ENCODE assay signal across 8 cellular contexts in the genomic region with DNA sequence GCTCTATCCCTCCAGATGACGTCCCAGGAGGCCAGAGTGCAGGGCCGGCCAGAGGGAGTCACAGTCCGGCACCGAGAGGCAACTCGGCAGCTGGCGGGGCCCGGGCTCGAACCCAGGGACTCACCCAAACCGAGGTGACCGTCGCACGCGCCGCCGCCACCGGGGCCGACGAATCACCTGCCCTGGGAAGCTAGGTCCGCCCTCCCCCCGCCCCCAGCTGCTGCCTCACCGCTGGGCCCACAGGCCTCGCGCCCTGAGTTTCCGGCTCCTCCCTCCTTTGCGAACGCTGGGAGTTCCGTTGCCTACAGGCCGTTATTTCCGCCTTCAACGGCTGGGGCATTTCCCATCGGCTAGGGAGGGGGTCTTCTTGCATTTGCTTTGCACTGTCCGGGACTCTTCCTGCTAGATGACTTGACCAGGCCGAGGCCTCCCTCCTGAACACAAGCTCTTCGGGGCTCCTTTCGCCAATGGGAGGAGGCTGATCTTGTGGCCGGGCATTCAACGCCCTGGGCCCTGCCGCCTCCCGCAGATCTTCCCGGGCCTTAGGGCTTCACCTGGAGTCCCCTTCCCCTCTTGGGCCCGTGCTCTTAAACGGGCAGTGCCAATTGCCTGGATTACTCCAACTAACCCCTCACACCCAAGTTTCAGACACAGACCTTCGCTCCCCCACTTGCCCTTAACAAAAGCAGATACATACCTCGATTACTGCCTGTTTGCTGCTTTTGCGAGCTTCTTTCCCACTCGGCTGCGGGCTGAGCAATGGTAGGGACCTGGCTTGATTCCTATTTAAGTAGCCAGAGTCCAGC. TPM values are rescaled to one million over a fixed set of nuclear protein-coding genes. Genes with fewer than 3 reads are reported as not detected.
DNase-seq lines count a peak whose midpoint lies in the region; ATAC-seq and TF ChIP-seq lines count a peak whose summit lies in the region.

TSS of gene SNUPN (minus strand) at position 184 of the 806 bp plus-strand sequence. CDS start 4,674 bp downstream, outside the sequence.

- H3K27ac Mint-ChIP-seq in endodermal cell, result peak within 1 kb of the TSS; percentile 96

- H3K27me3 ChIP-seq in OCI-LY1 (ENCODE audit: insufficient read depth, low read length), result no peaks in the 10 kb centered on the region
- H3K27me3 ChIP-seq in endodermal cell (ENCODE audit: control insufficient read depth, insufficient read depth, low read length, poor library complexity, severe bottlenecking), result no peaks in the 10 kb centered on the region

- H3K9me3 ChIP-seq in OCI-LY1 (ENCODE audit: low read length) (no peaks in the 10 kb centered on the region), endodermal cell (ENCODE audit: control insufficient read depth, low read length) (no peaks in the 10 kb centered on the region)

- TF ChIP-seq CTCF in OCI-LY1 (IDR thresholded peaks at IDR 0.05; ENCODE audit: low read length) (no peak), endodermal cell (conservative IDR thresholded peaks at IDR 0.05) (no peak)

- H3K9me2 ChIP-seq in OCI-LY1 (ENCODE audit: low read depth, low read length), result no peaks in the 10 kb centered on the region

- H3K4me3 ChIP-seq in OCI-LY1 (ENCODE audit: low read depth, low read length, poor library complexity, severe bottlenecking), result peak within 1 kb of the TSS; percentile 98
- peak within 1 kb of the TSS; percentile 84 for H3K4me3 ChIP-seq in endodermal cell (ENCODE audit: low read length)

- H3K9ac ChIP-seq in OCI-LY1 (ENCODE audit: low read length) (peak within 1 kb of the TSS; percentile 100), endodermal cell (ENCODE audit: extremely low read depth, low read length, poor library complexity, severe bottlenecking) (peak within 1 kb of the TSS; percentile 87)

- DNase-seq in CMK (ENCODE audit: low read depth), result peak; percentile 96
- DNase-seq in HUDEP-2 (lab: John Stamatoyannopoulos, UW; ENCODE audit: unreplicated experiment in 76 of 76), result peak in 75 of 76 experiments; percentile 63 to 94 (median 87)
- peak; percentile 86 for DNase-seq in activated CD8-positive, alpha-beta memory T cell treated with anti-CD3 and anti-CD28 coated beads, Interleukin-2, amount 50 U/mL, for 24 hours (ENCODE audit: extremely low read depth)
- peak; percentile 99 for DNase-seq in endodermal cell
- DNase-seq in mesenteric fat pad (ENCODE audit: low spot score), result peak; percentile 98
- DNase-seq in stimulated activated CD8-positive, alpha-beta memory T cell treated with anti-CD3 and anti-CD28 coated beads, Interleukin-15, amount 100 ng/mL, for 24 hours (ENCODE audit: low read depth), result peak; percentile 82

- 3 to 6% methylated on average over 21 to 47 of the region's 47 CpGs for WGBS in endodermal cell (ENCODE audit: insufficient coverage in 1 of 2, insufficient read length in 1 of 2), 2 experiments

- peak within 1 kb of the TSS; percentile 91 for H3K4me2 ChIP-seq in OCI-LY1 (ENCODE audit: low read length)

- H3K79me2 ChIP-seq in OCI-LY1 (ENCODE audit: insufficient read depth, low read length), result no peaks in the 10 kb centered on the region

- H3K4me1 ChIP-seq in OCI-LY1 (ENCODE audit: insufficient read depth, low read length, severe bottlenecking) (peaks cover 23% of the 10 kb centered on the region), endodermal cell (ENCODE audit: control insufficient read depth, insufficient read depth, low read length) (no peaks in the 10 kb centered on the region)

- peak within 1 kb of the TSS; percentile 96 for H3K27ac ChIP-seq in OCI-LY1 (ENCODE audit: low read depth, low read length, poor library complexity, severe bottlenecking)
- H3K27ac ChIP-seq in endodermal cell (ENCODE audit: low read depth, low read length), result peak within 1 kb of the TSS; percentile 90

- peak within 1 kb of the TSS; percentile 78; the same call in 1 of the 2 replicates for H2AFZ ChIP-seq in OCI-LY1 (ENCODE audit: low read length)

- no peaks in the 10 kb centered on the region for H3F3A ChIP-seq in OCI-LY1 (ENCODE audit: insufficient read depth, low read length)

- H4K20me1 ChIP-seq in OCI-LY1 (ENCODE audit: insufficient read depth, low read length), result no peaks in the 10 kb centered on the region

- H3K27me3 Mint-ChIP-seq in endodermal cell (ENCODE audit: insufficient read depth), result no peaks in the 10 kb centered on the region

- H3K36me3 Mint-ChIP-seq in endodermal cell (ENCODE audit: low read depth), result peaks cover 6% of the 10 kb centered on the region

- H3K36me3 ChIP-seq in OCI-LY1 (ENCODE audit: insufficient read depth, low read length) (peaks cover 4% of the 10 kb centered on the region; the same call in 1 of the 2 replicates), endodermal cell (ENCODE audit: control insufficient read depth, insufficient read depth, low read length) (peaks cover 3% of the 10 kb centered on the region)

- peak; percentile 78 for ATAC-seq in GM21360 (IDR thresholded peaks at IDR 0.05; ENCODE audit: unreplicated experiment)

- peak within 1 kb of the TSS; percentile 85 for H3K4me3 Mint-ChIP-seq in endodermal cell

- peaks cover 9% of the 10 kb centered on the region for H3K4me1 Mint-ChIP-seq in endodermal cell

- H3K9me3 Mint-ChIP-seq in endodermal cell, result no peaks in the 10 kb centered on the region

RNA-seq across cellular contexts. Expression of gene SNUPN, which starts in this region (rescaled TPM):
- 10 to 100 TPM; 17.2 to 26.4 TPM for total RNA-seq in endodermal cell
- polyA plus RNA-seq in endodermal cell (2013, experiment 1 of 2), result 20.7 TPM
- polyA plus RNA-seq in endodermal cell (2013, experiment 2 of 2), result 16.8 TPM
- 22.0 TPM for total RNA-seq in mesenteric fat pad

Comparison
In these comparisons a context has a peak if more than half of its experiments do, and no peak if none do; other contexts are left out.
1. Peak in every context shown above with its lines: DNase-seq, ATAC-seq, H3K4me3 ChIP-seq and H3K27ac ChIP-seq.